In genomic region chr10:3538850-3539531, GRCh38 we compare ENCODE assay signal across 8 cellular contexts.
DNase-seq lines count a peak whose midpoint lies in the region; TF ChIP-seq lines count a peak whose summit lies in the region.

No MANE protein-coding gene starts in this region.

- H3K4me1 ChIP-seq in BE2C, result no peaks in the 10 kb centered on the region

- no peak for TF ChIP-seq CTCF in BE2C (IDR thresholded peaks at IDR 0.05; ENCODE audit: low read depth, low read length)

- H3K4me3 ChIP-seq in skin epidermis, result no peak overlapping the region
- H3K4me3 ChIP-seq in BE2C (ENCODE audit: low read depth, low read length), result no peak overlapping the region

- peak; percentile 39 for DNase-seq in NCI-H2029 (lab: John Stamatoyannopoulos, UW)
- DNase-seq in NCI-H2029 treated with DMSO at 0.1 percent for 48 hours (lab: John Stamatoyannopoulos, UW), result no peak
- DNase-seq in SK-MEL-5 (ENCODE audit: low read depth, low spot score), result peak; percentile 13
- DNase-seq in glomerular visceral epithelial cell (ENCODE audit: extremely low spot score), result peak; percentile 86
- no peak for DNase-seq in BE2C
- no peak for DNase-seq in activated CD4-positive, CD25-positive, alpha-beta regulatory T cell treated with anti-CD3 and anti-CD28 coated beads, Interleukin-2, amount 50 U/mL, for 72 hours
- no peak for DNase-seq in NCI-H446 treated with DMSO at 0.1 percent for 48 hours (lab: John Stamatoyannopoulos, UW)

- H3K27me3 ChIP-seq in BE2C, result no peaks in the 10 kb centered on the region

- H3K27ac ChIP-seq in skin epidermis, result peak overlapping the region in 20 of 21 experiments; percentile 5 to 88 (median 71)

- no peaks in the 10 kb centered on the region for H3K36me3 ChIP-seq in BE2C

- H3K9me3 ChIP-seq in BE2C, result no peaks in the 10 kb centered on the region

- in situ Hi-C loops in SK-MEL-5 (cut with HindIII; ENCODE audit: low pct_unique_long_range_greater_than_20kb, low sequenced_read_pairs), result no loop called here

Comparison
In these comparisons a context has a peak if more than half of its experiments do, and no peak if none do; other contexts are left out.
1. DNase-seq: peak in NCI-H2029 (single experiment), SK-MEL-5 (single experiment) and glomerular visceral epithelial cell (single experiment); none in NCI-H2029 treated with DMSO at 0.1 percent for 48 hours (single experiment), BE2C (single experiment), activated CD4-positive, CD25-positive, alpha-beta regulatory T cell treated with anti-CD3 and anti-CD28 coated beads, Interleukin-2, amount 50 U/mL, for 72 hours (single experiment) and NCI-H446 treated with DMSO at 0.1 percent for 48 hours (single experiment).